20 cellular contexts compared by ENCODE assay signal in genomic region chr2:152493945-152494528, GRCh38.
DNase-seq lines count a peak whose midpoint lies in the region; ATAC-seq and TF ChIP-seq lines count a peak whose summit lies in the region.
"Had no signal": no experiment of that assay in that cellular context is flagged by ENCODE, and none has a peak within 500 bp of the region (broad histone marks: within the 10 kb centered on the region; RNA-seq: fewer than 3 reads in every experiment).

No MANE protein-coding gene starts in this region.

- intact Hi-C loops in spleen (cut with DNase I; ENCODE audit: low total_unique reads), result no loop called here

- H3K27ac ChIP-seq in HUES48 (ENCODE audit: low read depth, low read length), result peak overlapping the region; percentile 78
- peak overlapping the region; percentile 90 for H3K27ac ChIP-seq in cingulate gyrus (ENCODE audit: low read depth, low read length)
- H3K27ac ChIP-seq in spleen, result peak overlapping the region in 5 of 8 donors; percentile 22 to 64 (median 50)
- H3K27ac ChIP-seq: KMS-11, tibial artery had no signal

- H3K4me1 ChIP-seq in HUES48 (ENCODE audit: control insufficient read depth, insufficient read depth, low read length) (peaks cover 68% of the 10 kb centered on the region), spleen (peaks cover 0 to 45% (median 27%) of the 10 kb centered on the region in 6 donors)

- no peaks in the 10 kb centered on the region for H3K36me3 ChIP-seq in HUES48 (ENCODE audit: control insufficient read depth, insufficient read depth, low read length)
- H3K36me3 ChIP-seq in spleen, result no peaks in the 10 kb centered on the region
- H3K36me3 ChIP-seq: tibial artery had no signal

- no peak overlapping the region for H3K9ac ChIP-seq in HUES48 (ENCODE audit: low read depth, low read length)
- H3K9ac ChIP-seq: KMS-11 had no signal

- no peak for TF ChIP-seq CTCF in spleen (IDR thresholded peaks at IDR 0.05 in 8 of 11, conservative IDR thresholded peaks at IDR 0.05 in 3 of 11)

- peak; percentile 64 for ATAC-seq in left lobe of liver
- no peak for ATAC-seq in HG02938 (IDR thresholded peaks at IDR 0.05; ENCODE audit: unreplicated experiment)
- no peak for ATAC-seq in HG02840 (IDR thresholded peaks at IDR 0.05; ENCODE audit: low FRiP score, unreplicated experiment)
- ATAC-seq: left cardiac atrium; stimulated activated effector memory CD8-positive, alpha-beta T cell treated with anti-CD3 and anti-CD28 coated beads, Interleukin-12 subunit alpha, Interleukin-12 subunit beta, amount 100 ng/mL, for 72 hours had no signal

- DNase-seq in left lobe of liver (ENCODE audit: low spot score) (no peak), spleen (no peak)
- no peak for DNase-seq in activated T-cell treated with anti-CD3 and anti-CD28 coated beads, Interleukin-2, amount 50 U/mL, for 1 hour
- DNase-seq: activated CD4-positive, alpha-beta memory T cell treated with anti-CD3 and anti-CD28 coated beads for 36 hours; activated naive CD4-positive, alpha-beta T cell treated with anti-CD3 and anti-CD28 coated beads, Interleukin-2, amount 10 ng/mL, durations not matched to agents 7 days and 5 days; activated T-cell treated with anti-CD3 and anti-CD28 coated beads, Interleukin-2, amount 50 U/mL, for 24 hours; DND-41; HFFc6; left cardiac atrium; NCI-H1048; NCI-H2107; NCI-H510A; occipital lobe; tibial artery had no signal

- H3K27me3 ChIP-seq in HUES48 (ENCODE audit: control insufficient read depth, insufficient read depth, low read length) (no peaks in the 10 kb centered on the region), spleen (replicated peaks in 1 of 7) (no peaks in the 10 kb centered on the region)
- H3K27me3 ChIP-seq: tibial artery had no signal

- H3K9me3 ChIP-seq in HUES48 (ENCODE audit: control insufficient read depth, insufficient read depth, low read length) (no peaks in the 10 kb centered on the region), spleen (no peaks in the 10 kb centered on the region)
- H3K9me3 ChIP-seq: tibial artery had no signal

- H3K4me3 ChIP-seq in HUES48 (ENCODE audit: low read depth, low read length), result peak overlapping the region; percentile 13; the same call in 1 of the 2 replicates
- H3K4me3 ChIP-seq in spleen, result no peak overlapping the region
- H3K4me3 ChIP-seq: tibial artery had no signal

- 43 to 74% (median 58%) methylated on average over 2 of the region's 2 CpGs for WGBS in spleen, 5 donors

- no peak for TF ChIP-seq POLR2A in spleen (IDR thresholded peaks at IDR 0.05)
